In the genomic region with DNA sequence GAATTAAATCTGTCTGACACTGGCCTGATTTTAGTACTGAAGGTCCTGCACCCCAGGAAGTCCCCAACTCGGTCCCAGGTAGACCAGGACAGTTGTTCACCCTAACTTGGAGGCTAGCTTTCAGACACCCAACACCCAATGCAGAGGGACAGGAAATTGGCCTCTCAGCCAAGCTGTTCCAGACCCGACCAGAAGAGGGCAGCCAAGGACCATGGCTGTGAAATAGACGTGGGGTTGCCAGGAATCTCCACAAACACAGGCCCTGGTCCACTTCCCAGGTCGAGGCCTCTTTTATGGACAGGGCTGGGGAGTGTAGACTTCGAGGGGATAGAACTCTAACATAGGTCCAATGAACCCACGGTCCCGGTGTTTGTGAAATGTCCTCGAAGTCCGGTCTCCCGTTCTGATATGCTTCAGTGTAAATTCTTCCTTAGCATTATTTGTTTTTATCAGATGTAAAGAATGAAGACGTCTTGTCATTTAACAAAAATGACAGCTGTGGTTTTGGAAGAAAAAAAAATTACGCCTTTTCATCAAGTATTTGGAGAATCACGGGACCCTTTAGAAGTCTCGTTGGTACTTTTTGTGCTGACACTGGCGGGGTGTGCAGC, we compare ENCODE assay signal across 8 cellular contexts.
DNase-seq lines count a peak whose midpoint lies in the region; ATAC-seq and TF ChIP-seq lines count a peak whose summit lies in the region.

No MANE protein-coding gene starts in this region.

- no peak overlapping the region for H3K4me3 ChIP-seq in astrocyte of the cerebellum (ENCODE audit: low read depth, low read length)

- peak; percentile 86 for ATAC-seq in GM21367 (IDR thresholded peaks at IDR 0.05; ENCODE audit: unreplicated experiment)

- in situ Hi-C loops in astrocyte of the cerebellum (cut with HindIII; ENCODE audit: low sequenced_read_pairs) = loop anchor here (5.0 kb wide), 1 partner anchor 538 kb away; no protein-coding TSS in a partner anchor

- DNase-seq in EL (peak; percentile 66), HT1080 (ENCODE audit: low read depth) (peak; percentile 80), OCI-M1 (lab: John Stamatoyannopoulos, UW) (peak; percentile 64), astrocyte of the cerebellum (ENCODE audit: low read depth) (peak; percentile 79), iPS DF 19.7 (ENCODE audit: low read depth, low spot score) (peak; percentile 42), smooth muscle cell of the brain vasculature (ENCODE audit: low read depth, low spot score) (peak; percentile 28), activated gamma-delta T cell treated with Interleukin-2 at 50 U/mL for 16 hours (no peak)

- peak; percentile 99 for TF ChIP-seq CTCF in astrocyte of the cerebellum (IDR thresholded peaks at IDR 0.05; ENCODE audit: low read depth, low read length, missing control alignments)
